ENCODE assay signal across 1 cellular context in the genomic region with DNA sequence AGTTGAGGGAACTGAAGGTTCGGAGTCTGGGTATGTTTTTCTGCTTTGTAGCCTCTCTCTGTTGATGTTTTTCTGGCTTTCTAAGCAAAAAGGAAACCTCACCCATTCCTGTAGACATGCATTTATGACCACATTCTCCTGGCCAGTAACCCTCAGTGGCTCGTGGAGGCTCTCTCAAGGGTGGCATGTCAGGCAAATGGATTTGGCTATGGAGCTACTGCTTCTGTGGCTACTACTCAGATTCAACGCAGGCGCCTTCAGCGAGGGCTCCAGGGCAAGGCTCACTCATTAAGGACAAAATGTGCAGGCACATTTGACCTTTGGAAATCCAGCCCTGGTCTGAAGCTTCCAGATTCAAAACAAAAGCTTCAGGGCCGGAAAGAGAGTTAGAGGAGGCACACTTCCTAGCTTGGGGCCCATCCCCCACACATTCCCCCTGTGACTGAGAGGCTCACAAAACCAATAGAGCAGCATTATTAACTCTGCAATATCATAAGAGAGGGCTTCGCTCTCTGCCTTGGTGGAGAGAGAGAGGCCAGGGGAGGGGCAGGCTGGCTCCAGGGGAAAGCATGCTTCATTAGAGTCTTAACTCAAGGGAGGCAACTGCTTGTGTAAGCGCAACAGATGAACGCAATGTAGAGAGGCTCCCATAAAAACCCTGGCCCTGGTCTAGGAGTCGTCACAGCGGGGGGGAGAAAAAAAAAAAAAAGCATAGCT.
A peak's percentile ranks its signal among the peaks of the same experiment; 100 is the strongest.
TF ChIP-seq lines count a peak whose summit lies in the region.

No MANE protein-coding gene starts in this region.

TF ChIP-seq in GM12878, 131 proteins besides CTCF, POLR2A, EP300 and RAD21 (continued from another document):
- 0 out of 2 replicates have a peak, but pooled peaks have one; percentile 8 for TF ChIP-seq SMC3 (IDR thresholded peaks at IDR 0.05; ENCODE audit: borderline replicate concordance, low read length)
- TF ChIP-seq, protein P1, sequence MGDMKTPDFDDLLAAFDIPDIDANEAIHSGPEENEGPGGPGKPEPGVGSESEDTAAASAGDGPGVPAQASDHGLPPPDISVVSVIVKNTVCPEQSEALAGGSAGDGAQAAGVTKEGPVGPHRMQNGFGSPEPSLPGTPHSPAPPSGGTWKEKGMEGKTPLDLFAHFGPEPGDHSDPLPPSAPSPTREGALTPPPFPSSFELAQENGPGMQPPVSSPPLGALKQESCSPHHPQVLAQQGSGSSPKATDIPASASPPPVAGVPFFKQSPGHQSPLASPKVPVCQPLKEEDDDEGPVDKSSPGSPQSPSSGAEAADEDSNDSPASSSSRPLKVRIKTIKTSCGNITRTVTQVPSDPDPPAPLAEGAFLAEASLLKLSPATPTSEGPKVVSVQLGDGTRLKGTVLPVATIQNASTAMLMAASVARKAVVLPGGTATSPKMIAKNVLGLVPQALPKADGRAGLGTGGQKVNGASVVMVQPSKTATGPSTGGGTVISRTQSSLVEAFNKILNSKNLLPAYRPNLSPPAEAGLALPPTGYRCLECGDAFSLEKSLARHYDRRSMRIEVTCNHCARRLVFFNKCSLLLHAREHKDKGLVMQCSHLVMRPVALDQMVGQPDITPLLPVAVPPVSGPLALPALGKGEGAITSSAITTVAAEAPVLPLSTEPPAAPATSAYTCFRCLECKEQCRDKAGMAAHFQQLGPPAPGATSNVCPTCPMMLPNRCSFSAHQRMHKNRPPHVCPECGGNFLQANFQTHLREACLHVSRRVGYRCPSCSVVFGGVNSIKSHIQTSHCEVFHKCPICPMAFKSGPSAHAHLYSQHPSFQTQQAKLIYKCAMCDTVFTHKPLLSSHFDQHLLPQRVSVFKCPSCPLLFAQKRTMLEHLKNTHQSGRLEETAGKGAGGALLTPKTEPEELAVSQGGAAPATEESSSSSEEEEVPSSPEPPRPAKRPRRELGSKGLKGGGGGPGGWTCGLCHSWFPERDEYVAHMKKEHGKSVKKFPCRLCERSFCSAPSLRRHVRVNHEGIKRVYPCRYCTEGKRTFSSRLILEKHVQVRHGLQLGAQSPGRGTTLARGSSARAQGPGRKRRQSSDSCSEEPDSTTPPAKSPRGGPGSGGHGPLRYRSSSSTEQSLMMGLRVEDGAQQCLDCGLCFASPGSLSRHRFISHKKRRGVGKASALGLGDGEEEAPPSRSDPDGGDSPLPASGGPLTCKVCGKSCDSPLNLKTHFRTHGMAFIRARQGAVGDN (IDR thresholded peaks at IDR 0.05) = no peak
- TF ChIP-seq, protein P2, sequence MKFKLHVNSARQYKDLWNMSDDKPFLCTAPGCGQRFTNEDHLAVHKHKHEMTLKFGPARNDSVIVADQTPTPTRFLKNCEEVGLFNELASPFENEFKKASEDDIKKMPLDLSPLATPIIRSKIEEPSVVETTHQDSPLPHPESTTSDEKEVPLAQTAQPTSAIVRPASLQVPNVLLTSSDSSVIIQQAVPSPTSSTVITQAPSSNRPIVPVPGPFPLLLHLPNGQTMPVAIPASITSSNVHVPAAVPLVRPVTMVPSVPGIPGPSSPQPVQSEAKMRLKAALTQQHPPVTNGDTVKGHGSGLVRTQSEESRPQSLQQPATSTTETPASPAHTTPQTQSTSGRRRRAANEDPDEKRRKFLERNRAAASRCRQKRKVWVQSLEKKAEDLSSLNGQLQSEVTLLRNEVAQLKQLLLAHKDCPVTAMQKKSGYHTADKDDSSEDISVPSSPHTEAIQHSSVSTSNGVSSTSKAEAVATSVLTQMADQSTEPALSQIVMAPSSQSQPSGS (IDR thresholded peaks at IDR 0.05; ENCODE audit: low read length) = no peak
- no peak for TF ChIP-seq ZNF274 (IDR thresholded peaks at IDR 0.05; ENCODE audit: insufficient read depth, insufficient read length)
- TF ChIP-seq RUNX3 (IDR thresholded peaks at IDR 0.05; ENCODE audit: low read length) = peak; percentile 51
- peak; percentile 61 for TF ChIP-seq CHD2 (IDR thresholded peaks at IDR 0.05; ENCODE audit: borderline replicate concordance, low read depth, low read length)
- TF ChIP-seq RFX5 (IDR thresholded peaks at IDR 0.05; ENCODE audit: low read depth, low read length) = no peak
- no peak for TF ChIP-seq HDAC2 (IDR thresholded peaks at IDR 0.05)
- TF ChIP-seq ATF7 (IDR thresholded peaks at IDR 0.05; ENCODE audit: low read depth) = 0 out of 2 replicates have a peak, but pooled peaks have one; percentile 2
- TF ChIP-seq SRF (IDR thresholded peaks at IDR 0.05; ENCODE audit: low read depth in 2 of 2, low read length in 2 of 2) = no peak
- TF ChIP-seq TARDBP (IDR thresholded peaks at IDR 0.05; ENCODE audit: borderline replicate concordance) = no peak
- no peak; the same call in 1 of the 2 replicates for TF ChIP-seq IKZF1 (conservative IDR thresholded peaks at IDR 0.05)
- TF ChIP-seq BHLHE40 (IDR thresholded peaks at IDR 0.05; ENCODE audit: borderline replicate concordance in 1 of 2, low read depth in 2 of 2, low read length in 1 of 2) = 0 out of 4 replicates have a peak, but pooled peaks of 1 of the 2 experiments have one; percentile 7
- 0 out of 4 replicates have a peak, but pooled peaks have one; percentile 29 to 32 for TF ChIP-seq IKZF2 (IDR thresholded peaks at IDR 0.05)
- peak; percentile 38; the same call in 1 of the 2 replicates for TF ChIP-seq POLR2AphosphoS5 (IDR thresholded peaks at IDR 0.05; ENCODE audit: low read length)
